Comparison of ENCODE assay signal across 1 cellular context in genomic region chr5:892390-893136, GRCh38.
TF ChIP-seq lines count a peak whose summit lies in the region.

TSS of gene BRD9 (minus strand) at chr5:892801. CDS start at chr5:892657, 144 bp downstream.
A gene with protein sequence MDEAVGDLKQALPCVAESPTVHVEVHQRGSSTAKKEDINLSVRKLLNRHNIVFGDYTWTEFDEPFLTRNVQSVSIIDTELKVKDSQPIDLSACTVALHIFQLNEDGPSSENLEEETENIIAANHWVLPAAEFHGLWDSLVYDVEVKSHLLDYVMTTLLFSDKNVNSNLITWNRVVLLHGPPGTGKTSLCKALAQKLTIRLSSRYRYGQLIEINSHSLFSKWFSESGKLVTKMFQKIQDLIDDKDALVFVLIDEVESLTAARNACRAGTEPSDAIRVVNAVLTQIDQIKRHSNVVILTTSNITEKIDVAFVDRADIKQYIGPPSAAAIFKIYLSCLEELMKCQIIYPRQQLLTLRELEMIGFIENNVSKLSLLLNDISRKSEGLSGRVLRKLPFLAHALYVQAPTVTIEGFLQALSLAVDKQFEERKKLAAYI (plus strand): TSS chr5:892884. CDS start chr5:892999, 115 bp downstream.

TF ChIP-seq in K562, 482 proteins besides CTCF, POLR2A, EP300 and RAD21 (continued from another document and continues in another):
- TF ChIP-seq MGA (IDR thresholded peaks at IDR 0.05) (peak; percentile 91), BCL6 (CRISPR knock-in tag; IDR thresholded peaks at IDR 0.05) (no peak), POLR3G (IDR thresholded peaks at IDR 0.05; ENCODE audit: extremely low read depth, insufficient read length, insufficient replicate concordance) (no peak), BRCA1 (IDR thresholded peaks at IDR 0.05) (no peak), BRCA1 (CRISPR knock-in tag; IDR thresholded peaks at IDR 0.05) (no peak), HLTF (IDR thresholded peaks at IDR 0.05) (no peak), TRIM24 (IDR thresholded peaks at IDR 0.05) (no peak), ZFP30 (CRISPR knock-in tag; IDR thresholded peaks at IDR 0.05; ENCODE audit: borderline replicate concordance) (no peak), MAX (CRISPR knock-in tag; IDR thresholded peaks at IDR 0.05) (peak; percentile 80), KDM5B (IDR thresholded peaks at IDR 0.05; ENCODE audit: insufficient replicate concordance, low read depth, low read length) (peak; percentile 94), ZBTB9 (CRISPR knock-in tag; IDR thresholded peaks at IDR 0.05) (no peak; the same call in 1 of the 2 replicates), DEAF1 (CRISPR knock-in tag; IDR thresholded peaks at IDR 0.05) (no peak), HNRNPL (IDR thresholded peaks at IDR 0.05; ENCODE audit: low read depth, low read length) (no peak; the same call in none of the 2 replicates), ZFP36 (IDR thresholded peaks at IDR 0.05; ENCODE audit: low read depth, low read length, partially characterized antibody) (no peak), MYBL2 (IDR thresholded peaks at IDR 0.05; ENCODE audit: low read depth) (no peak), MYBL2 (CRISPR knock-in tag; IDR thresholded peaks at IDR 0.05; ENCODE audit: borderline replicate concordance) (no peak), MIER1 (IDR thresholded peaks at IDR 0.05; ENCODE audit: low read depth) (no peak), ELK1 (CRISPR knock-in tag; IDR thresholded peaks at IDR 0.05) (no peak), CBX2 (IDR thresholded peaks at IDR 0.05; ENCODE audit: insufficient read depth, low read length, poor library complexity, severe bottlenecking) (no peak), ZNF3 (CRISPR knock-in tag; IDR thresholded peaks at IDR 0.05) (no peak), CREM (IDR thresholded peaks at IDR 0.05; ENCODE audit: low read depth) (peak; percentile 94)
- TF ChIP-seq, protein P1, sequence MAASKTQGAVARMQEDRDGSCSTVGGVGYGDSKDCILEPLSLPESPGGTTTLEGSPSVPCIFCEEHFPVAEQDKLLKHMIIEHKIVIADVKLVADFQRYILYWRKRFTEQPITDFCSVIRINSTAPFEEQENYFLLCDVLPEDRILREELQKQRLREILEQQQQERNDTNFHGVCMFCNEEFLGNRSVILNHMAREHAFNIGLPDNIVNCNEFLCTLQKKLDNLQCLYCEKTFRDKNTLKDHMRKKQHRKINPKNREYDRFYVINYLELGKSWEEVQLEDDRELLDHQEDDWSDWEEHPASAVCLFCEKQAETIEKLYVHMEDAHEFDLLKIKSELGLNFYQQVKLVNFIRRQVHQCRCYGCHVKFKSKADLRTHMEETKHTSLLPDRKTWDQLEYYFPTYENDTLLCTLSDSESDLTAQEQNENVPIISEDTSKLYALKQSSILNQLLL (CRISPR knock-in tag; IDR thresholded peaks at IDR 0.05; ENCODE audit: borderline replicate concordance) = no peak
- TF ChIP-seq, protein P2, sequence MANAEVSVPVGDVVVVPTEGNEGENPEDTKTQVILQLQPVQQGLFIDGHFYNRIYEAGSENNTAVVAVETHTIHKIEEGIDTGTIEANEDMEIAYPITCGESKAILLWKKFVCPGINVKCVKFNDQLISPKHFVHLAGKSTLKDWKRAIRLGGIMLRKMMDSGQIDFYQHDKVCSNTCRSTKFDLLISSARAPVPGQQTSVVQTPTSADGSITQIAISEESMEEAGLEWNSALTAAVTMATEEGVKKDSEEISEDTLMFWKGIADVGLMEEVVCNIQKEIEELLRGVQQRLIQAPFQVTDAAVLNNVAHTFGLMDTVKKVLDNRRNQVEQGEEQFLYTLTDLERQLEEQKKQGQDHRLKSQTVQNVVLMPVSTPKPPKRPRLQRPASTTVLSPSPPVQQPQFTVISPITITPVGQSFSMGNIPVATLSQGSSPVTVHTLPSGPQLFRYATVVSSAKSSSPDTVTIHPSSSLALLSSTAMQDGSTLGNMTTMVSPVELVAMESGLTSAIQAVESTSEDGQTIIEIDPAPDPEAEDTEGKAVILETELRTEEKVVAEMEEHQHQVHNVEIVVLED (CRISPR knock-in tag; IDR thresholded peaks at IDR 0.05) = no peak
- TF ChIP-seq, protein P3, sequence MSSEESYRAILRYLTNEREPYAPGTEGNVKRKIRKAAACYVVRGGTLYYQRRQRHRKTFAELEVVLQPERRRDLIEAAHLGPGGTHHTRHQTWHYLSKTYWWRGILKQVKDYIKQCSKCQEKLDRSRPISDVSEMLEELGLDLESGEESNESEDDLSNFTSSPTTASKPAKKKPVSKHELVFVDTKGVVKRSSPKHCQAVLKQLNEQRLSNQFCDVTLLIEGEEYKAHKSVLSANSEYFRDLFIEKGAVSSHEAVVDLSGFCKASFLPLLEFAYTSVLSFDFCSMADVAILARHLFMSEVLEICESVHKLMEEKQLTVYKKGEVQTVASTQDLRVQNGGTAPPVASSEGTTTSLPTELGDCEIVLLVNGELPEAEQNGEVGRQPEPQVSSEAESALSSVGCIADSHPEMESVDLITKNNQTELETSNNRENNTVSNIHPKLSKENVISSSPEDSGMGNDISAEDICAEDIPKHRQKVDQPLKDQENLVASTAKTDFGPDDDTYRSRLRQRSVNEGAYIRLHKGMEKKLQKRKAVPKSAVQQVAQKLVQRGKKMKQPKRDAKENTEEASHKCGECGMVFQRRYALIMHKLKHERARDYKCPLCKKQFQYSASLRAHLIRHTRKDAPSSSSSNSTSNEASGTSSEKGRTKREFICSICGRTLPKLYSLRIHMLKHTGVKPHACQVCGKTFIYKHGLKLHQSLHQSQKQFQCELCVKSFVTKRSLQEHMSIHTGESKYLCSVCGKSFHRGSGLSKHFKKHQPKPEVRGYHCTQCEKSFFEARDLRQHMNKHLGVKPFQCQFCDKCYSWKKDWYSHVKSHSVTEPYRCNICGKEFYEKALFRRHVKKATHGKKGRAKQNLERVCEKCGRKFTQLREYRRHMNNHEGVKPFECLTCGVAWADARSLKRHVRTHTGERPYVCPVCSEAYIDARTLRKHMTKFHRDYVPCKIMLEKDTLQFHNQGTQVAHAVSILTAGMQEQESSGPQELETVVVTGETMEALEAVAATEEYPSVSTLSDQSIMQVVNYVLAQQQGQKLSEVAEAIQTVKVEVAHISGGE (CRISPR knock-in tag; IDR thresholded peaks at IDR 0.05) = peak in 2 of 3 experiments; percentile 24 to 84; a peak in 3 of 6 replicates
